ENCODE assay signal across 1 cellular context in the genomic region with DNA sequence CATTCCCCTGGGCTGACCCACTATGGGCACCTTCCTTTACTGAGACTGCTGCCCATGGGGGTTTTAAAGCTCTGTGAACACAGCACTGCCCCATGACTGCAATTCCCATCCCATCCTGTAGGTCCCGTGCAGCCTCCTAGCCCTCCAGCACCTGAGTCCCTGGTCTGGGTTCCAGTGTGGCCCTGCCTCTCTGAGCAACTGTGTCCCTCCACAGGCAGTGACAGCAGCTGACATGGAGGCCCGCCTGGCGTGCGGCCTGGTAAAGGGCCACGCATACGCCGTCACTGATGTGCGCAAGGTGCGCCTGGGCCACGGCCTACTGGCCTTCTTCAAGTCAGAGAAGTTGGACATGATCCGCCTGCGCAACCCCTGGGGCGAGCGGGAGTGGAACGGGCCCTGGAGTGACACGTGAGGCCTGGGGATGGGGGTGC.
TF ChIP-seq lines count a peak whose summit lies in the region.

No MANE protein-coding gene starts in this region.

TF ChIP-seq in A549, 52 proteins besides CTCF, POLR2A, EP300 and RAD21 (continued from another document):
- TF ChIP-seq REST (IDR thresholded peaks at IDR 0.05): no peak
- no peak for TF ChIP-seq ZFP36 (IDR thresholded peaks at IDR 0.05; ENCODE audit: borderline replicate concordance, partially characterized antibody)
- no peak for TF ChIP-seq HOXB13 (CRISPR knock-in tag; IDR thresholded peaks at IDR 0.05; ENCODE audit: low read depth)
- no peak for TF ChIP-seq POLR2AphosphoS2 (conservative IDR thresholded peaks at IDR 0.05; ENCODE audit: low read length)
- TF ChIP-seq CHD2 (IDR thresholded peaks at IDR 0.05; ENCODE audit: low read length, partially characterized antibody): no peak
- TF ChIP-seq MAFK (IDR thresholded peaks at IDR 0.05; ENCODE audit: partially characterized antibody): no peak
- TF ChIP-seq ELK1 (IDR thresholded peaks at IDR 0.05; ENCODE audit: low read depth, low read length): no peak
- TF ChIP-seq JUNB (IDR thresholded peaks at IDR 0.05): no peak
- no peak for TF ChIP-seq EHF (CRISPR knock-in tag; IDR thresholded peaks at IDR 0.05)
- TF ChIP-seq TFCP2L1 (CRISPR knock-in tag; IDR thresholded peaks at IDR 0.05): no peak
- TF ChIP-seq FOSL2 (IDR thresholded peaks at IDR 0.05): no peak
- no peak for TF ChIP-seq FOSL2 (CRISPR knock-in tag; IDR thresholded peaks at IDR 0.05)
- TF ChIP-seq JUN (IDR thresholded peaks at IDR 0.05): no peak
- TF ChIP-seq ZC3H11A (IDR thresholded peaks at IDR 0.05): no peak
